9 cellular contexts compared by ENCODE assay signal in genomic region chr11:46745995-46746394, GRCh38. TPM values are rescaled to one million over a fixed set of nuclear protein-coding genes. Genes with fewer than 3 reads are reported as not detected.
"Had no signal": no experiment of that assay in that cellular context is flagged by ENCODE, and none has a peak within 500 bp of the region (broad histone marks: within the 10 kb centered on the region; RNA-seq: fewer than 3 reads in every experiment).

No MANE protein-coding gene starts in this region.

- DNase-seq: H9, HCEC 1CT, IMR-90, KG1 had no signal

- H3K9me3 Mint-ChIP-seq: GM23338, H9 had no signal

- H3K4me1 Mint-ChIP-seq: GM23338 had no signal

- ATAC-seq: GM23338, K562 had no signal

- H3K27ac Mint-ChIP-seq: GM23338, H9 had no signal

- H3K4me3 ChIP-seq: GM23338, K562 had no signal

- H3K4me3 Mint-ChIP-seq: GM23338, H9 had no signal

- H3K27ac ChIP-seq: HL-60 had no signal

RNA-seq across cellular contexts. Expression of gene F2, which starts 27.0 kb away (rescaled TPM):
- total RNA-seq: H1, H9, HT1080, IMR-90 had no signal
- polyA plus RNA-seq: GM23338, IMR-90, K562 had no signal
